In the genomic region with DNA sequence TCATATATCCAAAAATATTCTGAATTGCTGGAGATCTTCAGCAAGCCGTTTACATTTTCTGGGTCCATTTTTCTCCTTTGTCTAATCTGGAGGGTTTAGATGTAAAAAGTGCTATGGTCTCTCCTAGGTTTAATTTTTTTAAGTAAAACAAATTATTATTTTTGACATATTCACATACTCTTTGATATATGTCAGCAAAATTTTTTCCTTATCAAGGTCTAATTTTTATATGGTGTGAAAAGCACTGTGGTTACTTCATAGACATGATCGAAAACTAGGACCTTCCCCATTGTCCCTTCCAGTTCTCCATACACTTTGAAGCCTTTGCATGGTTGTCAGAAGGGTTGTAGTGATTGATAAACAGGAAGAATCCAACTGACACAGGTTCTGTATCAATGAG, we compare ENCODE assay signal across 25 cellular contexts.
"Had no signal": no experiment of that assay in that cellular context is flagged by ENCODE, and none has a peak within 500 bp of the region (broad histone marks: within the 10 kb centered on the region; RNA-seq: fewer than 3 reads in every experiment).

No MANE protein-coding gene starts in this region.

- DNase-seq: activated B cell treated with CpG ODN at 0.5 μM for 24 hours; activated CD4-positive, alpha-beta T cell treated with anti-CD3 and anti-CD28 coated beads, Interleukin-2, amount 50 U/mL, for 4 hours; activated CD8-positive, alpha-beta memory T cell treated with anti-CD3 and anti-CD28 coated beads for 24 hours; activated effector memory CD4-positive, alpha-beta T cell treated with Interleukin-2 at 50 U/mL for 16 hours; activated naive CD4-positive, alpha-beta T cell treated with Interleukin-2 at 50 U/mL for 16 hours; endodermal cell; glutamatergic neuron; islet precursor cell; left ventricle myocardium superior; naive B cell; retina; spleen; stimulated activated naive CD4-positive, alpha-beta T cell; T-cell; transverse colon had no signal

- H3K4me3 ChIP-seq: ovary, prostate gland, spleen, suprapubic skin, transverse colon had no signal

- H3K9me3 ChIP-seq: ovary, prostate gland, spleen, suprapubic skin, transverse colon had no signal

- H3K36me3 Mint-ChIP-seq: mesothelial cell of epicardium, naive B cell had no signal

- H3K9me3 Mint-ChIP-seq: activated B cell treated with CpG ODN at 0.5 μM for 24 hours; dendritic cell treated with granulocyte-macrophage colony-stimulating factor and Interleukin-4, amounts not matched to agents 40 ng/mL and 50 ng/mL, for 4 days; mesothelial cell of epicardium; T-cell; T-helper 2 cell treated with Interferon-gamma antibody and Interleukin-4, amounts not matched to agents 5 μg/mL and 100 μg/mL, for 36 hours had no signal

- H3K27ac Mint-ChIP-seq: activated B cell treated with CpG ODN at 0.5 μM for 24 hours; activated naive CD8-positive, alpha-beta T cell; dendritic cell treated with granulocyte-macrophage colony-stimulating factor and Interleukin-4, amounts not matched to agents 40 ng/mL and 50 ng/mL, for 4 days; endodermal cell; naive B cell; T-cell; T-helper 2 cell treated with Interferon-gamma antibody and Interleukin-4, amounts not matched to agents 5 μg/mL and 100 μg/mL, for 36 hours had no signal

- H3K4me1 Mint-ChIP-seq: activated B cell treated with CpG ODN at 0.5 μM for 24 hours, mesothelial cell of epicardium, naive B cell had no signal

- H3K27me3 Mint-ChIP-seq: activated B cell treated with CpG ODN at 0.5 μM for 24 hours; activated naive CD8-positive, alpha-beta T cell; dendritic cell treated with granulocyte-macrophage colony-stimulating factor and Interleukin-4, amounts not matched to agents 40 ng/mL and 50 ng/mL, for 4 days; T-cell had no signal

- H3K4me3 Mint-ChIP-seq: activated B cell treated with CpG ODN at 0.5 μM for 24 hours; activated naive CD8-positive, alpha-beta T cell; dendritic cell treated with granulocyte-macrophage colony-stimulating factor and Interleukin-4, amounts not matched to agents 40 ng/mL and 50 ng/mL, for 4 days; endodermal cell; mesothelial cell of epicardium; naive B cell; T-cell; T-helper 2 cell treated with Interferon-gamma antibody and Interleukin-4, amounts not matched to agents 5 μg/mL and 100 μg/mL, for 36 hours had no signal

- H3K27ac ChIP-seq: brain microvascular endothelial cell, epithelial cell of prostate, prostate gland, spleen, suprapubic skin had no signal

- ATAC-seq: T-cell had no signal

- H3K27me3 ChIP-seq: brain microvascular endothelial cell, ovary, spleen, suprapubic skin, transverse colon had no signal

- FAIRE-seq: frontal cortex had no signal

- H3K4me1 ChIP-seq: prostate gland, spleen, transverse colon had no signal

- H3K36me3 ChIP-seq: brain microvascular endothelial cell, ovary, prostate gland, spleen, suprapubic skin, transverse colon had no signal
